Comparison of ENCODE assay signal across 13 cellular contexts in the genomic region with DNA sequence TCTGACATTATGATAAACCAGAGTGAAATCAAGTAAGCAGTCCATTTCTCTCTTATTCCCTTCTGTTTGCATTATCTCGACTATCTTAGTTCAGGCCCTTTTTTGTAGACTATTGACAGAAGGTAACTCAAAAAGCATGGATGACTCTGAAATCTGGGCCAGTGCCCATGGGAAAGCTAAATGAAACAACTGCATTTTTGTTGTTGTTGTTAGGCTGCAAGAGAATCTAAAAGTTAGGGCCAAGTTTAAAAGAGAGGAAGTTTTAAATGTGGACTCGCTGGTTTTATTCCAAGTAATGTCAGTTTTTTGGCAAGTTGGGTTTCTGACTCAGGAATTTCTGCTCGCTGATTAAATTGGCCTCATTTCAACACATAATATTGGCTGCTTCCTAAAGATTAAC.
DNase-seq lines count a peak whose midpoint lies in the region; ATAC-seq, FAIRE-seq and TF ChIP-seq lines count a peak whose summit lies in the region.
"Had no signal": no experiment of that assay in that cellular context is flagged by ENCODE, and none has a peak within 500 bp of the region (broad histone marks: within the 10 kb centered on the region; RNA-seq: fewer than 3 reads in every experiment).

No MANE protein-coding gene starts in this region.

- POLR2A ChIA-PET in AG04450 (lab: Yijun Ruan, JAX) = interaction anchor here (0.6 kb wide), 1 partner anchor 507 kb away, joined by 5 read pairs; no protein-coding TSS in a partner anchor

- DNase-seq in AG04450 (ENCODE audit: low read depth, low spot score) = peak; percentile 29
- DNase-seq in HS-5 (ENCODE audit: low read depth) = peak; percentile 68
- peak; percentile 40 for DNase-seq in bronchial epithelial cell (ENCODE audit: low read depth)
- DNase-seq in medulla oblongata (ENCODE audit: extremely low spot score) = peak; percentile 38
- no peak for DNase-seq in DMS153 treated with DMSO at 0.1 percent for 48 hours (lab: John Stamatoyannopoulos, UW; ENCODE audit: unreplicated experiment)
- DNase-seq: activated B cell treated with CpG ODN at 0.5 μM for 24 hours; activated naive CD4-positive, alpha-beta T cell treated with anti-CD3 and anti-CD28 coated beads, Interleukin-2, amount 10 ng/mL, durations not matched to agents 7 days and 5 days; DMS153; NCI-H1092; NCI-H345 had no signal

- H3K36me3 ChIP-seq in bronchial epithelial cell (ENCODE audit: control insufficient read depth, insufficient read depth, low read length) = no peaks in the 10 kb centered on the region

- ATAC-seq in HG03196 (IDR thresholded peaks at IDR 0.05; ENCODE audit: unreplicated experiment) (no peak), HG02588 (IDR thresholded peaks at IDR 0.05; ENCODE audit: unreplicated experiment) (no peak), HG03175 (IDR thresholded peaks at IDR 0.05; ENCODE audit: unreplicated experiment) (no peak)

- H3K27me3 ChIP-seq in AG04450 (ENCODE audit: control insufficient read depth, insufficient read depth, low read length) (no peaks in the 10 kb centered on the region), bronchial epithelial cell (ENCODE audit: control insufficient read depth, insufficient read depth, low read length) (no peaks in the 10 kb centered on the region)

- H3K4me3 ChIP-seq in AG04450 (ENCODE audit: low read depth, low read length) (no peak overlapping the region), bronchial epithelial cell (ENCODE audit: low read depth, low read length) (no peak overlapping the region)

- TF ChIP-seq CTCF in AG04450 (IDR thresholded peaks at IDR 0.05; ENCODE audit: low read depth, low read length) (no peak), bronchial epithelial cell (IDR thresholded peaks at IDR 0.05; ENCODE audit: insufficient read depth, low read length, severe bottlenecking) (no peak)

- H3K9me3 ChIP-seq in AG04450 (ENCODE audit: control insufficient read depth, insufficient read depth, low read length) = no peaks in the 10 kb centered on the region

- no peak overlapping the region for H3K27ac ChIP-seq in AG04450 (ENCODE audit: low read depth, low read length)

- CTCF ChIA-PET in AG04450 (lab: Charles Lee) = interaction anchor here (1.1 to 1.2 kb wide), 2 partner anchors 33 to 143 kb away, joined by 3 to 4 read pairs; no protein-coding TSS in a partner anchor

- FAIRE-seq in bronchial epithelial cell (lab: Jason Lieb, UNC) = no peak
